ENCODE assay signal across 24 cellular contexts in genomic region chr3:108302570-108302969, GRCh38. TPM values are rescaled to one million over a fixed set of nuclear protein-coding genes. Genes with fewer than 3 reads are reported as not detected.
DNase-seq lines count a peak whose midpoint lies in the region; ATAC-seq and TF ChIP-seq lines count a peak whose summit lies in the region.
"Had no signal": no experiment of that assay in that cellular context is flagged by ENCODE, and none has a peak within 500 bp of the region (broad histone marks: within the 10 kb centered on the region; RNA-seq: fewer than 3 reads in every experiment).

No MANE protein-coding gene starts in this region.

- no peak for DNase-seq in activated naive CD4-positive, alpha-beta T cell treated with anti-CD3 and anti-CD28 coated beads for 36 hours
- DNase-seq in activated naive CD4-positive, alpha-beta T cell treated with anti-CD3 and anti-CD28 coated beads, Interleukin-2, amount 50 U/mL, for 16 hours: no peak
- DNase-seq in GM23338 (ENCODE audit: low spot score): no peak
- DNase-seq in activated T-helper 2 cell treated with anti-CD3 and anti-CD28 coated beads, Interferon-gamma antibody, Interleukin-2, Interleukin-4, amounts not matched to agents 10 μg/mL and 5 μg/mL and 100 μg/mL, durations not matched to agents 14 hours and 24 hours and 36 hours (ENCODE audit: low spot score): no peak
- DNase-seq in stimulated activated effector memory CD8-positive, alpha-beta T cell treated with anti-CD3 and anti-CD28 coated beads, Interleukin-12 subunit alpha, Interleukin-12 subunit beta, amount 100 ng/mL, for 72 hours (ENCODE audit: low spot score in 2 of 2): no peak
- no peak for DNase-seq in H4 (ENCODE audit: low spot score)
- DNase-seq: activated CD4-positive, CD25-positive, alpha-beta regulatory T cell; DMS53; foreskin keratinocyte; Karpas-422; left ventricle myocardium superior; midbrain; NCI-H1694 treated with DMSO at 0.1 percent for 48 hours; NCI-H526 treated with DMSO at 0.1 percent for 48 hours; nephron progenitor cell; pancreas; RPMI8226 had no signal

- H3K36me3 ChIP-seq in GM23338 (ENCODE audit: insufficient read depth): no peaks in the 10 kb centered on the region
- H3K36me3 ChIP-seq: pancreas had no signal

- H3K4me3 ChIP-seq in GM23338: no peak overlapping the region
- H3K4me3 ChIP-seq: SK-N-MC had no signal

- intact Hi-C loops in activated naive CD4-positive, alpha-beta T cell treated with anti-CD3 and anti-CD28 coated beads for 36 hours (cut with micrococcal nuclease): loop anchor here (1.0 to 5.0 kb wide), 3 partner anchors 214 to 870 kb away; no protein-coding TSS in a partner anchor
- intact Hi-C loops in activated T-helper 2 cell treated with anti-CD3 and anti-CD28 coated beads, Interferon-gamma antibody, Interleukin-2, Interleukin-4, amounts not matched to agents 10 μg/mL and 5 μg/mL and 100 μg/mL, durations not matched to agents 14 hours and 24 hours and 36 hours (cut with micrococcal nuclease): loop anchor here (2.0 to 5.0 kb wide), 3 partner anchors 40 to 360 kb away; no protein-coding TSS in a partner anchor

- no peak for TF ChIP-seq CTCF in GM23338 (conservative IDR thresholded peaks at IDR 0.05; ENCODE audit: low read depth in 2 of 2)

- H3F3A ChIP-seq in GM23338 (replicated peaks; ENCODE audit: low read depth): no peaks in the 10 kb centered on the region

- H2AFZ ChIP-seq in GM23338: 0 out of 2 replicates have a peak overlapping the region, but pooled peaks have one; percentile 40

- no peaks in the 10 kb centered on the region for H4K20me1 ChIP-seq in GM23338 (replicated peaks; ENCODE audit: insufficient read depth)

- no peaks in the 10 kb centered on the region for H3K9me2 ChIP-seq in GM23338 (ENCODE audit: insufficient read depth)

- ATAC-seq in GM23338 (no peak), HG03280 (IDR thresholded peaks at IDR 0.05; ENCODE audit: unreplicated experiment) (no peak)
- ATAC-seq in stimulated activated effector memory CD8-positive, alpha-beta T cell treated with anti-CD3 and anti-CD28 coated beads, Interleukin-12 subunit alpha, Interleukin-12 subunit beta, amount 100 ng/mL, for 72 hours: no peak
- ATAC-seq: foreskin keratinocyte, left ventricle myocardium superior, pancreas, sciatic nerve had no signal

- peak overlapping the region; percentile 20 for H3K4me3 Mint-ChIP-seq in activated naive CD4-positive, alpha-beta T cell treated with anti-CD3 and anti-CD28 coated beads for 36 hours
- H3K4me3 Mint-ChIP-seq in GM23338: no peak overlapping the region
- H3K4me3 Mint-ChIP-seq in activated T-helper 2 cell treated with anti-CD3 and anti-CD28 coated beads, Interferon-gamma antibody, Interleukin-2, Interleukin-4, amounts not matched to agents 10 μg/mL and 5 μg/mL and 100 μg/mL, durations not matched to agents 14 hours and 24 hours and 36 hours (ENCODE audit: low read depth): peak overlapping the region; percentile 22
- peak overlapping the region; percentile 56 for H3K4me3 Mint-ChIP-seq in stimulated activated effector memory CD8-positive, alpha-beta T cell treated with anti-CD3 and anti-CD28 coated beads, Interleukin-12 subunit alpha, Interleukin-12 subunit beta, amount 100 ng/mL, for 72 hours
- H3K4me3 Mint-ChIP-seq: CD14-positive monocyte, nephron progenitor cell had no signal

- peaks cover 45% of the 10 kb centered on the region for H3K4me1 Mint-ChIP-seq in activated naive CD4-positive, alpha-beta T cell treated with anti-CD3 and anti-CD28 coated beads for 36 hours (ENCODE audit: low read depth)
- peaks cover 17% of the 10 kb centered on the region for H3K4me1 Mint-ChIP-seq in GM23338
- H3K4me1 Mint-ChIP-seq in activated T-helper 2 cell treated with anti-CD3 and anti-CD28 coated beads, Interferon-gamma antibody, Interleukin-2, Interleukin-4, amounts not matched to agents 10 μg/mL and 5 μg/mL and 100 μg/mL, durations not matched to agents 14 hours and 24 hours and 36 hours (ENCODE audit: low read depth): peaks cover 48% of the 10 kb centered on the region
- H3K4me1 Mint-ChIP-seq in stimulated activated effector memory CD8-positive, alpha-beta T cell treated with anti-CD3 and anti-CD28 coated beads, Interleukin-12 subunit alpha, Interleukin-12 subunit beta, amount 100 ng/mL, for 72 hours: peaks cover 40% of the 10 kb centered on the region

- no peaks in the 10 kb centered on the region for H3K79me2 ChIP-seq in GM23338 (replicated peaks; ENCODE audit: insufficient read depth)

- H3K4me2 ChIP-seq in GM23338: no peak overlapping the region

- peaks cover 13% of the 10 kb centered on the region; the same call in 1 of the 2 replicates for H3K4me1 ChIP-seq in GM23338 (ENCODE audit: insufficient read depth)
- H3K4me1 ChIP-seq: foreskin keratinocyte had no signal

- no peaks in the 10 kb centered on the region for H3K27me3 ChIP-seq in GM23338 (ENCODE audit: insufficient read depth)
- H3K27me3 ChIP-seq: foreskin keratinocyte, pancreas had no signal

- no peaks in the 10 kb centered on the region for H3K27me3 Mint-ChIP-seq in activated naive CD4-positive, alpha-beta T cell treated with anti-CD3 and anti-CD28 coated beads for 36 hours (ENCODE audit: low read depth)
- no peaks in the 10 kb centered on the region for H3K27me3 Mint-ChIP-seq in GM23338 (ENCODE audit: insufficient read depth, low read depth, poor library complexity)
- no peaks in the 10 kb centered on the region for H3K27me3 Mint-ChIP-seq in activated T-helper 2 cell treated with anti-CD3 and anti-CD28 coated beads, Interferon-gamma antibody, Interleukin-2, Interleukin-4, amounts not matched to agents 10 μg/mL and 5 μg/mL and 100 μg/mL, durations not matched to agents 14 hours and 24 hours and 36 hours (ENCODE audit: low read depth)

- CTCF ChIA-PET in activated naive CD4-positive, alpha-beta T cell treated with anti-CD3 and anti-CD28 coated beads for 36 hours (lab: Charles Lee): no interaction called here

- H3K27ac ChIP-seq in GM23338 (ENCODE audit: low read depth): no peak overlapping the region
- H3K27ac ChIP-seq: SK-N-MC had no signal

- H3K27ac Mint-ChIP-seq in activated naive CD4-positive, alpha-beta T cell treated with anti-CD3 and anti-CD28 coated beads for 36 hours: peak overlapping the region; percentile 58
- H3K27ac Mint-ChIP-seq in GM23338: no peak overlapping the region
- H3K27ac Mint-ChIP-seq in activated T-helper 2 cell treated with anti-CD3 and anti-CD28 coated beads, Interferon-gamma antibody, Interleukin-2, Interleukin-4, amounts not matched to agents 10 μg/mL and 5 μg/mL and 100 μg/mL, durations not matched to agents 14 hours and 24 hours and 36 hours: no peak overlapping the region
- H3K27ac Mint-ChIP-seq in stimulated activated effector memory CD8-positive, alpha-beta T cell treated with anti-CD3 and anti-CD28 coated beads, Interleukin-12 subunit alpha, Interleukin-12 subunit beta, amount 100 ng/mL, for 72 hours: peak overlapping the region; percentile 70
- H3K27ac Mint-ChIP-seq: CD14-positive monocyte, nephron progenitor cell had no signal

- H3K36me3 Mint-ChIP-seq in activated naive CD4-positive, alpha-beta T cell treated with anti-CD3 and anti-CD28 coated beads for 36 hours (ENCODE audit: low read depth): no peaks in the 10 kb centered on the region
- H3K36me3 Mint-ChIP-seq in GM23338 (ENCODE audit: low read depth): no peaks in the 10 kb centered on the region
- peaks cover 3% of the 10 kb centered on the region for H3K36me3 Mint-ChIP-seq in activated T-helper 2 cell treated with anti-CD3 and anti-CD28 coated beads, Interferon-gamma antibody, Interleukin-2, Interleukin-4, amounts not matched to agents 10 μg/mL and 5 μg/mL and 100 μg/mL, durations not matched to agents 14 hours and 24 hours and 36 hours (ENCODE audit: low read depth)
- no peaks in the 10 kb centered on the region for H3K36me3 Mint-ChIP-seq in stimulated activated effector memory CD8-positive, alpha-beta T cell treated with anti-CD3 and anti-CD28 coated beads, Interleukin-12 subunit alpha, Interleukin-12 subunit beta, amount 100 ng/mL, for 72 hours
- H3K36me3 Mint-ChIP-seq: CD14-positive monocyte had no signal

- H3K9me3 Mint-ChIP-seq in activated naive CD4-positive, alpha-beta T cell treated with anti-CD3 and anti-CD28 coated beads for 36 hours: no peaks in the 10 kb centered on the region
- H3K9me3 Mint-ChIP-seq in GM23338: no peaks in the 10 kb centered on the region
- no peaks in the 10 kb centered on the region for H3K9me3 Mint-ChIP-seq in activated T-helper 2 cell treated with anti-CD3 and anti-CD28 coated beads, Interferon-gamma antibody, Interleukin-2, Interleukin-4, amounts not matched to agents 10 μg/mL and 5 μg/mL and 100 μg/mL, durations not matched to agents 14 hours and 24 hours and 36 hours
- no peaks in the 10 kb centered on the region for H3K9me3 Mint-ChIP-seq in stimulated activated effector memory CD8-positive, alpha-beta T cell treated with anti-CD3 and anti-CD28 coated beads, Interleukin-12 subunit alpha, Interleukin-12 subunit beta, amount 100 ng/mL, for 72 hours
- H3K9me3 Mint-ChIP-seq: CD14-positive monocyte, nephron progenitor cell had no signal

TF ChIP-seq in GM23338, 12 proteins besides CTCF, POLR2A, EP300 and RAD21 (continues in another document):
- no peak for TF ChIP-seq POLR2AphosphoS5 (IDR thresholded peaks at IDR 0.05; ENCODE audit: low read depth)

RNA-seq across cellular contexts. Expression of gene HHLA2, which starts 6.2 kb away (rescaled TPM):
- total RNA-seq in activated naive CD4-positive, alpha-beta T cell treated with anti-CD3 and anti-CD28 coated beads for 36 hours: under 1 TPM; 0.22 to 0.26 TPM
- total RNA-seq in GM23338 (2014; rRNA removed; shearing (Covaris generic)): not detected in 2 replicates
- not detected in 2 replicates for polyA plus RNA-seq in GM23338 (2016; fragmentation: Nextera tagmentation; extraction: Ambion mirVana)
- 0.51 and 0.66 TPM in 2 replicates for total RNA-seq in activated T-helper 2 cell treated with anti-CD3 and anti-CD28 coated beads, Interferon-gamma antibody, Interleukin-2, Interleukin-4, amounts not matched to agents 10 μg/mL and 5 μg/mL and 100 μg/mL, durations not matched to agents 14 hours and 24 hours and 36 hours
- total RNA-seq in H4 (2014; rRNA removed; shearing (Covaris generic)): not detected in 2 replicates
- total RNA-seq: chondrocyte, foreskin keratinocyte, left ventricle myocardium superior, urinary bladder had no signal
- polyA plus RNA-seq: esophagus, foreskin keratinocyte, urinary bladder had no signal

Comparison
In these comparisons a context has a peak if more than half of its experiments do, and no peak if none do; other contexts are left out.
1. H3K27ac Mint-ChIP-seq: peak in activated naive CD4-positive, alpha-beta T cell treated with anti-CD3 and anti-CD28 coated beads for 36 hours (single experiment) and stimulated activated effector memory CD8-positive, alpha-beta T cell treated with anti-CD3 and anti-CD28 coated beads, Interleukin-12 subunit alpha, Interleukin-12 subunit beta, amount 100 ng/mL, for 72 hours (single experiment); none in GM23338 (single experiment) and activated T-helper 2 cell treated with anti-CD3 and anti-CD28 coated beads, Interferon-gamma antibody, Interleukin-2, Interleukin-4, amounts not matched to agents 10 μg/mL and 5 μg/mL and 100 μg/mL, durations not matched to agents 14 hours and 24 hours and 36 hours (single experiment).